ENCODE assay signal across 17 cellular contexts in the genomic region with DNA sequence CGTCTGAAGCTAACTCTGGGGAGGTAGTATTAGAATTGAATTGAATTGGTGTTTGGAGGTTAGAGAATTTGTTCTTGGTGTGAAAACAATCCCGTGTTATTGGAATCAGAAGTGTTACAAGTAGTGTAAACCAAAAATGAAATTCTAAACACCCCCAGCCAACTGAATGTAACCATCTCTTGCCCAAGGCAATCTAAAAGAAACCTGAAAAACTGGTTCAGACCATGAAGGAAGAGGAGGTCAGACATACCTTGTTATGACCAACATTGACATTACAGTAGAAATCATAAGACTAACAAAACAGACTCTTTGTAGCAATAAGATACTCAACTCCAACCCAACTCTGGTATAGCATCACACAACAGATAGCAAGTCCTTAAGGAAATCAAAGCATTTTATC.
A peak's percentile ranks its signal among the peaks of the same experiment; 100 is the strongest.
DNase-seq lines count a peak whose midpoint lies in the region; ATAC-seq and TF ChIP-seq lines count a peak whose summit lies in the region.
"Had no signal": no experiment of that assay in that cellular context is flagged by ENCODE, and none has a peak within 500 bp of the region (broad histone marks: within the 10 kb centered on the region; RNA-seq: fewer than 3 reads in every experiment).

No MANE protein-coding gene starts in this region.

- POLR2A ChIA-PET in MCF 10A (lab: Yijun Ruan, JAX), result no interaction called here
- POLR2A ChIA-PET in PC-9 (lab: Charles Lee; ENCODE audit: unreplicated experiment), result no interaction called here

- CTCF ChIA-PET in MCF 10A (lab: Yijun Ruan, JAX), result interaction anchor here (0.5 kb wide), 1 partner anchor 1321 kb away, joined by 3 read pairs; no protein-coding TSS in a partner anchor
- CTCF ChIA-PET in PC-9 (lab: Charles Lee), result no interaction called here

- H3K27me3 Mint-ChIP-seq in MCF 10A (ENCODE audit: insufficient read depth, unreplicated experiment), result no peaks in the 10 kb centered on the region
- H3K27me3 Mint-ChIP-seq: CD4-positive, alpha-beta T cell had no signal

- TF ChIP-seq POLR2A in breast epithelium (IDR thresholded peaks at IDR 0.05), result no peak

- H3K9me3 ChIP-seq in breast epithelium, result no peaks in the 10 kb centered on the region
- H3K9me3 ChIP-seq in PC-9 (ENCODE audit: insufficient read depth, low read depth), result no peaks in the 10 kb centered on the region
- no peaks in the 10 kb centered on the region for H3K9me3 ChIP-seq in smooth muscle cell (replicated peaks; ENCODE audit: low read depth)
- H3K9me3 ChIP-seq: A549 had no signal

- no peaks in the 10 kb centered on the region for H3K36me3 ChIP-seq in breast epithelium
- H3K36me3 ChIP-seq in PC-9 (ENCODE audit: low read depth), result no peaks in the 10 kb centered on the region
- no peaks in the 10 kb centered on the region for H3K36me3 ChIP-seq in smooth muscle cell (ENCODE audit: low read depth)

- H3K27ac ChIP-seq in breast epithelium (peak overlapping the region; percentile 65 to 69), PC-9 (0 out of 2 replicates have a peak overlapping the region, but pooled peaks have one; percentile 24), foreskin keratinocyte (no peak overlapping the region), smooth muscle cell (ENCODE audit: low read depth) (no peak overlapping the region)
- H3K27ac ChIP-seq: A549, KMS-11 had no signal

- TF ChIP-seq CTCF in breast epithelium (IDR thresholded peaks at IDR 0.05), result no peak
- TF ChIP-seq CTCF in MCF 10A (IDR thresholded peaks at IDR 0.05; ENCODE audit: unreplicated experiment), result no peak
- TF ChIP-seq CTCF in PC-9 (conservative IDR thresholded peaks at IDR 0.05), result no peak
- no peak for TF ChIP-seq CTCF in foreskin keratinocyte (conservative IDR thresholded peaks at IDR 0.05)
- TF ChIP-seq CTCF in smooth muscle cell (IDR thresholded peaks at IDR 0.05; ENCODE audit: borderline replicate concordance, insufficient read depth, poor library complexity, severe bottlenecking), result no peak

- DNase-seq in breast epithelium (ENCODE audit: low spot score in 2 of 2) (no peak), MCF 10A (ENCODE audit: unreplicated experiment) (no peak), PC-9 (peak in 1 of 2 experiments; percentile 80), foreskin keratinocyte (peak; percentile 11 to 58), smooth muscle cell (lab: John Stamatoyannopoulos, UW; ENCODE audit: unreplicated experiment) (no peak), HuH-7.5 (ENCODE audit: low spot score) (no peak), DMS 273 (lab: John Stamatoyannopoulos, UW; ENCODE audit: unreplicated experiment) (no peak), NCI-H2227 treated with DMSO at 0.1 percent for 48 hours (lab: John Stamatoyannopoulos, UW) (no peak)
- DNase-seq: CD4-positive, alpha-beta T cell; NCI-H1417 treated with DMSO at 0.1 percent for 48 hours; NCI-H187 treated with DMSO at 0.1 percent for 48 hours; NCI-H2171; NCI-H446; SW 1271 had no signal

- BruUV-seq in MCF 10A (replicated peaks; lab: Mats Ljungman, UMichigan), result no TSS peak
- no TSS peak for BruUV-seq in PC-9 (replicated peaks; lab: Mats Ljungman, UMichigan)

- H3K4me1 ChIP-seq in breast epithelium, result no peaks in the 10 kb centered on the region
- peaks cover 20% of the 10 kb centered on the region for H3K4me1 ChIP-seq in PC-9 (replicated peaks; ENCODE audit: insufficient read depth)
- no peaks in the 10 kb centered on the region for H3K4me1 ChIP-seq in foreskin keratinocyte
- H3K4me1 ChIP-seq in smooth muscle cell (ENCODE audit: low read depth), result no peaks in the 10 kb centered on the region
- H3K4me1 ChIP-seq: A549 had no signal

- peaks cover 5% of the 10 kb centered on the region; the same call in 1 of the 2 replicates for H3F3A ChIP-seq in PC-9 (ENCODE audit: insufficient read depth, low read depth)
- H3F3A ChIP-seq in smooth muscle cell (ENCODE audit: low read depth), result no peaks in the 10 kb centered on the region

- no peak overlapping the region for H3K27ac Mint-ChIP-seq in MCF 10A (ENCODE audit: low read depth, unreplicated experiment)
- H3K27ac Mint-ChIP-seq: CD4-positive, alpha-beta T cell had no signal

- peaks cover 6% of the 10 kb centered on the region for H3K9me3 Mint-ChIP-seq in MCF 10A (ENCODE audit: unreplicated experiment)

- no peak overlapping the region for H3K4me3 Mint-ChIP-seq in MCF 10A (ENCODE audit: unreplicated experiment)
- H3K4me3 Mint-ChIP-seq: CD4-positive, alpha-beta T cell had no signal

- no peak overlapping the region; the same call in 1 of the 2 replicates for H2AFZ ChIP-seq in PC-9
- no peak overlapping the region for H2AFZ ChIP-seq in smooth muscle cell (ENCODE audit: low read depth)

- H3K36me3 Mint-ChIP-seq in MCF 10A (ENCODE audit: insufficient read depth, unreplicated experiment), result no peaks in the 10 kb centered on the region

- H3K4me2 ChIP-seq in PC-9, result peak overlapping the region; percentile 64
- no peak overlapping the region for H3K4me2 ChIP-seq in smooth muscle cell
- H3K4me2 ChIP-seq: A549, KMS-11 had no signal

- 84% methylated on average over 2 of the region's 2 CpGs for WGBS in smooth muscle cell (ENCODE audit: low lambda C conversion rate)

- H3K79me2 ChIP-seq in PC-9 (ENCODE audit: low read depth) (no peaks in the 10 kb centered on the region), smooth muscle cell (ENCODE audit: low read depth) (no peaks in the 10 kb centered on the region)

- no peaks in the 10 kb centered on the region; the same call in 1 of the 2 replicates for H3K9me2 ChIP-seq in PC-9 (ENCODE audit: insufficient read depth)

- no peak overlapping the region for H3K4me3 ChIP-seq in breast epithelium
- no peak overlapping the region for H3K4me3 ChIP-seq in PC-9
- H3K4me3 ChIP-seq in smooth muscle cell, result no peak overlapping the region
- H3K4me3 ChIP-seq: A549 had no signal

- peak; percentile 39 for ATAC-seq in foreskin keratinocyte
- ATAC-seq: A549, HepG2 had no signal

- no peaks in the 10 kb centered on the region for H3K4me1 Mint-ChIP-seq in MCF 10A (ENCODE audit: insufficient read depth, unreplicated experiment)

- H4K20me1 ChIP-seq in PC-9 (ENCODE audit: insufficient read depth), result no peaks in the 10 kb centered on the region
- no peaks in the 10 kb centered on the region for H4K20me1 ChIP-seq in smooth muscle cell (ENCODE audit: low read depth)

- H3K27me3 ChIP-seq in breast epithelium (no peaks in the 10 kb centered on the region), PC-9 (ENCODE audit: insufficient read depth, low read depth) (no peaks in the 10 kb centered on the region), foreskin keratinocyte (no peaks in the 10 kb centered on the region), smooth muscle cell (ENCODE audit: low read depth) (no peaks in the 10 kb centered on the region)

- intact Hi-C loops in breast epithelium (cut with DNase I; ENCODE audit: low total_unique reads) (no loop called here), MCF 10A (cut with micrococcal nuclease) (no loop called here), PC-9 (cut with micrococcal nuclease; ENCODE audit: unreplicated experiment) (no loop called here)

- no peak overlapping the region for H3K9ac ChIP-seq in smooth muscle cell (ENCODE audit: low read depth)
- H3K9ac ChIP-seq: KMS-11 had no signal

Comparison
In these comparisons a context has a peak if more than half of its experiments do, and no peak if none do; other contexts are left out.
1. DNase-seq: peak in foreskin keratinocyte (2 of 2); none in breast epithelium (0 of 2), MCF 10A (single experiment), smooth muscle cell (single experiment), HuH-7.5 (single experiment), DMS 273 (single experiment) and NCI-H2227 treated with DMSO at 0.1 percent for 48 hours (single experiment).
2. H3K27ac ChIP-seq: peak in breast epithelium (2 of 2) and PC-9 (single experiment); none in foreskin keratinocyte (single experiment) and smooth muscle cell (single experiment).